ENCODE assay signal across 8 cellular contexts in the genomic region with DNA sequence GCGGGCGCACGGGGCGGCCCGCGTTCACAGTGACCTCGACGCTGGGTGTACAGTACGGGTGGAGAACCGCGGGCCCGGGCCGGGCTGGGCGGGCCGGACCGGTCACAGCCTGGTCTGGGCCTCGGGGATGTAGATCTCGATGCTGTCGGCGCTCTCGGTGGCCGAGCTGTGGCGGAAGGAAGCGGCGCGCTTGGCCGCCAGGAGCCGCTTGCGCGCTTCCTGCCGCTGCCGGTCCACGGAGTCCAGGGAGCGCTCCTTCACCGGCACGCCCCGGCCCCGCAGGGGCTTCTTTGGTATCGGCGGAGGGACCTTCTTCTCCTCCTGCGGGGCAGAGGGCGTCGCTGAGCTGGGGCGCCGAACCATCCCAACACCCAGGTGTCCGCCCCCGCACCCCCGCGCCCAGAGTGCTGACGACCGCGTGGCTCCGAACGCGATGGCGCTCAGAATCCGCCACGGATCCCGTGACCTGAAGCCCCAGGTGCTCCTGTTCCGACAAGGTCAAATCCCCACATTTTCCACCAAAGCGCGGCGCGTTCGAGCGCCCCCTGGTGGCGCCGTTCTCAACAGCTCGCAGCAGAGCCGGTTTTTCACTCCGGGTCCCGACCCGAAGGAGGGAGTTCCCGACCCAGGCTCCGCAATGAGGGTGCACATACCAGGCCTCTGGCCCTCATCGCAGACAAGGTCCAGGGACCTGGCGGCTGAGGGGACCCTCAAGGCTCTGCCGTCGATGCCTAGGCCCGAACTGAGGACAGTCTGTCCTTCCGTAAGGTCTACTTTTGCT. TPM values are rescaled to one million over a fixed set of nuclear protein-coding genes. Genes with fewer than 3 reads are reported as not detected.
DNase-seq lines count a peak whose midpoint lies in the region; ATAC-seq and TF ChIP-seq lines count a peak whose summit lies in the region.

No MANE protein-coding gene starts in this region.

- CTCF ChIA-PET in activated CD8-positive, alpha-beta memory T cell treated with anti-CD3 and anti-CD28 coated beads, Interleukin-2, amount 10 ng/mL, durations not matched to agents 7 days and 5 days (lab: Charles Lee), result interaction anchor here (0.6 to 10.0 kb wide), 25 partner anchors 11 to 1076 kb away, joined by 3 to 149 read pairs (median 4); a partner anchor contains a TSS

- DNase-seq in NCI-H774 (lab: John Stamatoyannopoulos, UW) (peak; percentile 87), mesenteric fat pad (ENCODE audit: low spot score) (peak; percentile 97), COR-L47 (lab: John Stamatoyannopoulos, UW) (no peak)
- DNase-seq in activated CD8-positive, alpha-beta memory T cell treated with anti-CD3 and anti-CD28 coated beads, Interleukin-2, amount 10 ng/mL, durations not matched to agents 7 days and 5 days, result peak; percentile 91
- peak; percentile 92 for DNase-seq in stimulated activated CD8-positive, alpha-beta memory T cell treated with anti-CD3 and anti-CD28 coated beads, Interleukin-15, amount 100 ng/mL, for 1 hour (ENCODE audit: low read depth)

- peak; percentile 43 for ATAC-seq in HG03025 (IDR thresholded peaks at IDR 0.05; ENCODE audit: low FRiP score, unreplicated experiment)
- peak; percentile 79 for ATAC-seq in activated CD8-positive, alpha-beta memory T cell treated with anti-CD3 and anti-CD28 coated beads, Interleukin-2, amount 10 ng/mL, durations not matched to agents 7 days and 5 days

- H3K4me1 Mint-ChIP-seq in activated CD8-positive, alpha-beta memory T cell treated with anti-CD3 and anti-CD28 coated beads, Interleukin-2, amount 10 ng/mL, durations not matched to agents 7 days and 5 days, result peaks cover 33% of the 10 kb centered on the region

- peak overlapping the region; percentile 79 for H3K4me3 ChIP-seq in GM12875 (ENCODE audit: low read depth, low read length)
- H3K4me3 ChIP-seq in endocrine pancreas (ENCODE audit: control insufficient read depth, insufficient read depth, low read length), result no peak overlapping the region

- no peaks in the 10 kb centered on the region for H3K27me3 ChIP-seq in endocrine pancreas (ENCODE audit: control insufficient read depth, insufficient read depth, low read length)

- TF ChIP-seq CTCF in GM12875 (IDR thresholded peaks at IDR 0.05; ENCODE audit: borderline replicate concordance, insufficient read depth, low read depth, low read length), result peak; percentile 93

- H3K9me3 ChIP-seq in endocrine pancreas (ENCODE audit: control insufficient read depth, low read length), result no peaks in the 10 kb centered on the region

- H3K36me3 ChIP-seq in endocrine pancreas (ENCODE audit: control insufficient read depth, insufficient read depth, low read length), result no peaks in the 10 kb centered on the region

- H3K27me3 Mint-ChIP-seq in activated CD8-positive, alpha-beta memory T cell treated with anti-CD3 and anti-CD28 coated beads, Interleukin-2, amount 10 ng/mL, durations not matched to agents 7 days and 5 days, result peaks cover 3% of the 10 kb centered on the region

- H3K27ac Mint-ChIP-seq in activated CD8-positive, alpha-beta memory T cell treated with anti-CD3 and anti-CD28 coated beads, Interleukin-2, amount 10 ng/mL, durations not matched to agents 7 days and 5 days, result peak overlapping the region; percentile 83

- H3K4me1 ChIP-seq in endocrine pancreas (ENCODE audit: control insufficient read depth, insufficient read depth, low read length), result no peaks in the 10 kb centered on the region

- no peaks in the 10 kb centered on the region for H3K36me3 Mint-ChIP-seq in activated CD8-positive, alpha-beta memory T cell treated with anti-CD3 and anti-CD28 coated beads, Interleukin-2, amount 10 ng/mL, durations not matched to agents 7 days and 5 days

- peak overlapping the region; percentile 73 for H3K4me3 Mint-ChIP-seq in activated CD8-positive, alpha-beta memory T cell treated with anti-CD3 and anti-CD28 coated beads, Interleukin-2, amount 10 ng/mL, durations not matched to agents 7 days and 5 days

- peak overlapping the region; percentile 60 for H3K9ac ChIP-seq in endocrine pancreas (ENCODE audit: control insufficient read depth, insufficient read depth, low read length)

- no peaks in the 10 kb centered on the region for H3K9me3 Mint-ChIP-seq in activated CD8-positive, alpha-beta memory T cell treated with anti-CD3 and anti-CD28 coated beads, Interleukin-2, amount 10 ng/mL, durations not matched to agents 7 days and 5 days (ENCODE audit: low read depth)

RNA-seq across cellular contexts. Expression of a gene that starts 6.6 kb away (rescaled TPM):
- 10 to 100 TPM; 52.7 to 67.2 TPM for total RNA-seq in activated CD8-positive, alpha-beta memory T cell treated with anti-CD3 and anti-CD28 coated beads, Interleukin-2, amount 10 ng/mL, durations not matched to agents 7 days and 5 days
- 57.0 TPM for total RNA-seq in mesenteric fat pad
